ENCODE assay signal across 24 cellular contexts in genomic region chr11:64275031-64275800, GRCh38. TPM values are rescaled to one million over a fixed set of nuclear protein-coding genes. Genes with fewer than 3 reads are reported as not detected.
A peak's percentile ranks its signal among the peaks of the same experiment; 100 is the strongest.
DNase-seq lines count a peak whose midpoint lies in the region; ATAC-seq and TF ChIP-seq lines count a peak whose summit lies in the region.
"Had no signal": no experiment of that assay in that cellular context is flagged by ENCODE, and none has a peak within 500 bp of the region (broad histone marks: within the 10 kb centered on the region; RNA-seq: fewer than 3 reads in every experiment).

No MANE protein-coding gene starts in this region.

- peaks cover 35% of the 10 kb centered on the region for H3K36me3 Mint-ChIP-seq in MCF 10A (ENCODE audit: insufficient read depth, unreplicated experiment)
- H3K36me3 Mint-ChIP-seq in nephron progenitor cell (ENCODE audit: low read depth), result no peaks in the 10 kb centered on the region

- H3K27ac ChIP-seq in breast epithelium, result no peak overlapping the region
- H3K27ac ChIP-seq in WERI-Rb-1, result peak overlapping the region; percentile 30
- peak overlapping the region in 3 of 4 donors; percentile 24 to 96 (median 95) for H3K27ac ChIP-seq in transverse colon
- no peak overlapping the region for H3K27ac ChIP-seq in upper lobe of right lung

- H3K4me1 ChIP-seq in breast epithelium, result peaks cover 0 to 8% of the 10 kb centered on the region in 2 donors
- H3K4me1 ChIP-seq in transverse colon, result peaks cover 0 to 49% (median 31%) of the 10 kb centered on the region in 4 donors
- peaks cover 9% of the 10 kb centered on the region for H3K4me1 ChIP-seq in upper lobe of right lung
- H3K4me1 ChIP-seq: BE2C had no signal

- intact Hi-C loops in MCF 10A (cut with micrococcal nuclease) (no loop called here), breast epithelium (cut with DNase I; ENCODE audit: low total_unique reads) (loop anchor here (10.0 kb wide), 1 partner anchor 2000 kb away; the partner anchor contains the start of gene SCGB2A2), transverse colon (cut with DNase I; ENCODE audit: low total_unique reads) (no loop called here), upper lobe of right lung (cut with DNase I) (no loop called here)

- no TSS peak for BruUV-seq in MCF 10A (replicated peaks; lab: Mats Ljungman, UMichigan)

- CTCF ChIA-PET in MCF 10A (lab: Yijun Ruan, JAX), result interaction anchor here (0.6 to 4.5 kb wide), 3 partner anchors 17 to 81 kb away, joined by 3 to 37 read pairs (median 23); partner anchors contain the start of gene CATSPERZ

- no peak for TF ChIP-seq EP300 in transverse colon (IDR thresholded peaks at IDR 0.05; ENCODE audit: low read depth)

- no peak overlapping the region for H3K4me3 Mint-ChIP-seq in MCF 10A (ENCODE audit: unreplicated experiment)
- H3K4me3 Mint-ChIP-seq in nephron progenitor cell, result no peak overlapping the region

- H3K9me3 ChIP-seq in breast epithelium (no peaks in the 10 kb centered on the region), WERI-Rb-1 (ENCODE audit: severe bottlenecking) (no peaks in the 10 kb centered on the region), transverse colon (no peaks in the 10 kb centered on the region), upper lobe of right lung (no peaks in the 10 kb centered on the region)
- H3K9me3 ChIP-seq: BE2C, Caco-2, MG63, SK-N-SH had no signal

- H3K27ac Mint-ChIP-seq in MCF 10A (ENCODE audit: low read depth, unreplicated experiment) (peak overlapping the region; percentile 79), nephron progenitor cell (peak overlapping the region; percentile 22)
- H3K27ac Mint-ChIP-seq: CD4-positive, CD25-positive, alpha-beta regulatory T cell had no signal

- H3K4me1 Mint-ChIP-seq in MCF 10A (ENCODE audit: insufficient read depth, unreplicated experiment), result peaks cover 4% of the 10 kb centered on the region
- H3K4me1 Mint-ChIP-seq in nephron progenitor cell, result peaks cover 16% of the 10 kb centered on the region

- ATAC-seq in GM21381 (IDR thresholded peaks at IDR 0.05; ENCODE audit: unreplicated experiment) (no peak), upper lobe of right lung (no peak)

- TF ChIP-seq CTCF in MCF 10A (IDR thresholded peaks at IDR 0.05; ENCODE audit: unreplicated experiment) (no peak), breast epithelium (IDR thresholded peaks at IDR 0.05) (no peak), WERI-Rb-1 (IDR thresholded peaks at IDR 0.05; ENCODE audit: low read depth, low read length) (no peak), nephron progenitor cell (IDR thresholded peaks at IDR 0.05) (no peak), transverse colon (IDR thresholded peaks at IDR 0.05) (no peak), upper lobe of right lung (IDR thresholded peaks at IDR 0.05) (no peak)

- H3K9me3 Mint-ChIP-seq in MCF 10A (ENCODE audit: unreplicated experiment), result no peaks in the 10 kb centered on the region
- no peaks in the 10 kb centered on the region for H3K9me3 Mint-ChIP-seq in nephron progenitor cell

- POLR2A ChIA-PET in MCF 10A (lab: Yijun Ruan, JAX), result interaction anchor here (0.6 to 3.0 kb wide), 9 partner anchors 11 to 1696 kb away, joined by 3 to 24 read pairs (median 4); partner anchors contain the start of genes GPR137 and PLCB3

- 93% methylated on average over 15 of the region's 15 CpGs; no CpG with 5 or more reads in 1 of the 2 donors for WGBS in transverse colon (ENCODE audit: low coverage in 1 of 2), 2 donors

- no peak for TF ChIP-seq POLR2A in breast epithelium (IDR thresholded peaks at IDR 0.05)
- no peak for TF ChIP-seq POLR2A in transverse colon (IDR thresholded peaks at IDR 0.05)

- H3K36me3 ChIP-seq in breast epithelium, result no peaks in the 10 kb centered on the region
- peaks cover 29% of the 10 kb centered on the region for H3K36me3 ChIP-seq in WERI-Rb-1
- peaks cover 0 to 13% (median 4%) of the 10 kb centered on the region in 4 donors for H3K36me3 ChIP-seq in transverse colon
- H3K36me3 ChIP-seq in upper lobe of right lung, result peaks cover 28% of the 10 kb centered on the region
- H3K36me3 ChIP-seq: BE2C had no signal

- H3K27me3 Mint-ChIP-seq in MCF 10A (ENCODE audit: insufficient read depth, unreplicated experiment) (no peaks in the 10 kb centered on the region), nephron progenitor cell (ENCODE audit: low read depth, poor library complexity) (no peaks in the 10 kb centered on the region)

- H3K4me3 ChIP-seq in breast epithelium (no peak overlapping the region), WERI-Rb-1 (ENCODE audit: low read depth, low read length) (no peak overlapping the region), transverse colon (no peak overlapping the region), upper lobe of right lung (no peak overlapping the region)
- H3K4me3 ChIP-seq: MG63 had no signal

- no peak for DNase-seq in MCF 10A (ENCODE audit: unreplicated experiment)
- no peak for DNase-seq in breast epithelium (ENCODE audit: low spot score in 2 of 2)
- peak; percentile 72 for DNase-seq in WERI-Rb-1
- DNase-seq in nephron progenitor cell, result no peak
- no peak for DNase-seq in transverse colon
- DNase-seq in cerebellum (ENCODE audit: low spot score), result no peak
- no peak for DNase-seq in upper lobe of right lung
- DNase-seq: BE2C; Caco-2; CD4-positive, CD25-positive, alpha-beta regulatory T cell; GDM1; H7; Karpas-422; MG63; NCI-H1048; NCI-H1436; NCI-H1930; NCI-H446; NCI-H526 treated with DMSO at 0.1 percent for 48 hours; SHP77; SK-N-SH had no signal

- in situ Hi-C loops in transverse colon (cut with MboI; ENCODE audit: low pct_ligation_motif_present in 1 of 4, low pct_unique_long_range_greater_than_20kb in 1 of 4, low sequenced_read_pairs in 3 of 4), result no loop called here

- H3K27me3 ChIP-seq in breast epithelium (no peaks in the 10 kb centered on the region), WERI-Rb-1 (ENCODE audit: insufficient read depth, low read depth, severe bottlenecking) (no peaks in the 10 kb centered on the region), transverse colon (no peaks in the 10 kb centered on the region), upper lobe of right lung (no peaks in the 10 kb centered on the region)
- H3K27me3 ChIP-seq: BE2C, MG63 had no signal

RNA-seq across cellular contexts. Expression of gene BAD, which starts 9.2 kb away (rescaled TPM):
- 67.4 and 79.7 TPM in 2 replicates for total RNA-seq in MCF 10A (2022)
- total RNA-seq in breast epithelium, result 100 to 1,000 TPM in 1 of 3 donors, 10 to 100 TPM in 2; 80.3 to 107 (median 87.5) TPM
- 100 to 1,000 TPM in 3 of 4 donors, 10 to 100 TPM in 1; 93.9 to 154 (median 139) TPM for total RNA-seq in transverse colon
- total RNA-seq in cerebellum, result 34.4 TPM
- total RNA-seq in upper lobe of right lung, result 58.9 TPM

RNA-seq across cellular contexts. Expression of gene GPR137, which starts 10.4 kb away (rescaled TPM):
- 36.0 and 49.5 TPM in 2 replicates for total RNA-seq in MCF 10A (2022)
- total RNA-seq in breast epithelium, result 10 to 100 TPM in 2 of 3 donors, 1 to 10 TPM in 1; 8.9 to 14.7 (median 11.1) TPM
- 10 to 100 TPM in 3 of 4 donors, 1 to 10 TPM in 1; 6.4 to 35.2 (median 27.4) TPM for total RNA-seq in transverse colon
- total RNA-seq in cerebellum, result 13.2 TPM
- 38.6 TPM for total RNA-seq in upper lobe of right lung

RNA-seq across cellular contexts. Expression of gene KCNK4, which starts 15.9 kb away (rescaled TPM):
- total RNA-seq in MCF 10A (2022) (not detected in 2 replicates), breast epithelium (1 to 10 TPM in 1 of 3 donors, not detected in 2; 2.3 TPM), transverse colon (under 1 TPM in 1 of 4 donors, not detected in 3; 0.27 TPM), cerebellum (2.0 TPM), upper lobe of right lung (not detected)
- total RNA-seq: Caco-2; CD4-positive, CD25-positive, alpha-beta regulatory T cell; H7; HT-29 had no signal

RNA-seq across cellular contexts. Expression of gene PLCB3, which starts 23.9 kb away (rescaled TPM):
- total RNA-seq in MCF 10A (2022), result 34.6 and 39.0 TPM in 2 replicates
- 10 to 100 TPM; 15.5 to 20.5 (median 19.0) TPM for total RNA-seq in breast epithelium
- 100 to 1,000 TPM in 2 of 4 donors, 10 to 100 TPM in 2; 64.5 to 115 (median 91.2) TPM for total RNA-seq in transverse colon
- 9.2 TPM for total RNA-seq in cerebellum
- 32.4 TPM for total RNA-seq in upper lobe of right lung

RNA-seq across cellular contexts. Expression of gene CATSPERZ, which starts 24.9 kb away (rescaled TPM):
- total RNA-seq in MCF 10A (2022), result 0.68 TPM in 1 of 2 replicates, not detected in the other
- total RNA-seq in breast epithelium, result 1 to 10 TPM in 1 of 3 donors, not detected in 2; 1.8 TPM
- total RNA-seq in transverse colon, result 10 to 100 TPM in 1 of 4 donors, not detected in 3; 20.9 TPM
- not detected for total RNA-seq in cerebellum
- total RNA-seq in upper lobe of right lung, result not detected
- total RNA-seq: A172; CD4-positive, CD25-positive, alpha-beta regulatory T cell had no signal

Comparison
In these comparisons a context has a peak if more than half of its experiments do, and no peak if none do; other contexts are left out.
1. H3K27ac ChIP-seq: peak in WERI-Rb-1 (single experiment) and transverse colon (3 of 4); none in breast epithelium (0 of 2) and upper lobe of right lung (single experiment).